20 cellular contexts compared by ENCODE assay signal in the genomic region with DNA sequence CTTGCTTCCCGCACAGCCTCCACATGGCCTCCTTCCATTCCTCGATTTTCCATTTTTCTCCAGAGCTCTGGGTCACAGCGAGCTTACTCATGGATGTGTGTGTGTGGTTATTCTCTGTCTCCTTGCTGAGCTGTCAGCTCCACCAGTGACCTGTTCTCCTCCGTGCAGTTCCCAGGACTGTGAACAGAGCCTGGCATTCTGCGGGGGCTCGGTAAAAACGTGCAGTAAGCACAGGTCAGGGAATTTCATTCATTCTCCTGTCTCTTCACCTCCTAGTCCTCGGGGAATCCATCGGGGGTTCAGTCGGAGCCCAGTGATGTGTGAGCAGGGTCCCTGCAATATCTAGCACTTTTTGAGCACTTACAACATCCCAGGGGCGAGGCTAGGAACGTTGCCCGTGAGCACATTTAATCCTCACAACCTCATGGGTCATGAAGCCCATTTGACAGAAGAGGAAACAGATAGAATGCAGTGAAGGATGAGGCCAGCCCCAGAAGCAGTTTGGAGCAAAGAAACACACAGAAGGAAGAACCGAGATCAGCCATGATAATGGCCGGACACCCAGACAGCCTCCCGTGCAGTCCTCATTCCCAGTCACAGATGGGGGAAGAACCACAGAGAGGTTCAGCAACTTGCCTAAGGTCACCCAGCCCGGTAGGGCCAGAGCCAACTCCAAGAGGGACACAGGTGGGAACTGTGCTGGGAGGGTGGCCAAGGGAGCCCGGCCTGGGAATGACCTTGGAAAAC.
DNase-seq lines count a peak whose midpoint lies in the region; ATAC-seq and TF ChIP-seq lines count a peak whose summit lies in the region.
"Had no signal": no experiment of that assay in that cellular context is flagged by ENCODE, and none has a peak within 500 bp of the region (broad histone marks: within the 10 kb centered on the region; RNA-seq: fewer than 3 reads in every experiment).

No MANE protein-coding gene starts in this region.

- H3K4me3 ChIP-seq in HEK293 (ENCODE audit: low read depth, low read length): no peak overlapping the region
- H3K4me3 ChIP-seq in colonic mucosa: no peak overlapping the region
- no peak overlapping the region for H3K4me3 ChIP-seq in neuronal stem cell (ENCODE audit: low read length in 2 of 2)
- H3K4me3 ChIP-seq: SJCRH30, smooth muscle cell, transverse colon had no signal

- H2BK5ac ChIP-seq in neuronal stem cell (ENCODE audit: low read length): no peak overlapping the region

- no peaks in the 10 kb centered on the region for H3K36me3 Mint-ChIP-seq in activated naive CD4-positive, alpha-beta T cell treated with anti-CD3 and anti-CD28 coated beads, Interleukin-2, amount 10 ng/mL, durations not matched to agents 7 days and 5 days
- no peaks in the 10 kb centered on the region for H3K36me3 Mint-ChIP-seq in stimulated activated naive B cell treated with anti-CD40 and anti-IgM and Interleukin-4, amounts not matched to agents 10 μg/mL and 1 μg/mL and 100 μg/mL, for 72 hours
- H3K36me3 Mint-ChIP-seq: CD8-positive, alpha-beta T cell had no signal

- H3K9ac ChIP-seq in colonic mucosa (ENCODE audit: low read depth in 2 of 2, low read length in 2 of 2) (no peak overlapping the region), neuronal stem cell (ENCODE audit: low read depth, low read length, poor library complexity) (no peak overlapping the region)

- H3K4me1 ChIP-seq in HEK293 (ENCODE audit: control insufficient read depth, insufficient read depth, low read length) (no peaks in the 10 kb centered on the region), colonic mucosa (no peaks in the 10 kb centered on the region), neuronal stem cell (ENCODE audit: control insufficient read depth in 2 of 2, insufficient read depth in 1 of 2, low read depth in 1 of 2, low read length in 2 of 2) (peaks cover 0 to 7% of the 10 kb centered on the region in 2 donors)
- H3K4me1 ChIP-seq: SJCRH30, transverse colon had no signal

- peak overlapping the region; percentile 64 for H2AK5ac ChIP-seq in neuronal stem cell (ENCODE audit: low read depth, low read length)

- no peak overlapping the region for H2BK120ac ChIP-seq in neuronal stem cell (ENCODE audit: low read depth, low read length)

- H3K4me1 Mint-ChIP-seq in activated naive CD4-positive, alpha-beta T cell treated with anti-CD3 and anti-CD28 coated beads, Interleukin-2, amount 10 ng/mL, durations not matched to agents 7 days and 5 days: no peaks in the 10 kb centered on the region
- no peaks in the 10 kb centered on the region for H3K4me1 Mint-ChIP-seq in stimulated activated naive B cell treated with anti-CD40 and anti-IgM and Interleukin-4, amounts not matched to agents 10 μg/mL and 1 μg/mL and 100 μg/mL, for 72 hours
- H3K4me1 Mint-ChIP-seq: activated B cell treated with CpG ODN at 0.5 μM for 24 hours; activated naive CD8-positive, alpha-beta T cell treated with anti-CD3 and anti-CD28 coated beads, Interleukin-2, amount 50 U/mL, for 24 hours; activated T-helper 17 cell treated with anti-CD3 and anti-CD28 coated beads, Interleukin-2, amount 50 U/mL, for 72 hours had no signal

- no peak overlapping the region for H3K4me2 ChIP-seq in neuronal stem cell (ENCODE audit: insufficient read depth, low read length, poor library complexity, severe bottlenecking)
- H3K4me2 ChIP-seq: smooth muscle cell had no signal

- H3K27ac ChIP-seq in HEK293 (ENCODE audit: extremely low read depth, low read depth, low read length): no peak overlapping the region
- H3K27ac ChIP-seq in colonic mucosa: no peak overlapping the region
- no peak overlapping the region for H3K27ac ChIP-seq in neuronal stem cell (replicated peaks; ENCODE audit: low read length)
- H3K27ac ChIP-seq: SJCRH30, transverse colon had no signal

- H3K4me3 Mint-ChIP-seq in activated naive CD4-positive, alpha-beta T cell treated with anti-CD3 and anti-CD28 coated beads, Interleukin-2, amount 10 ng/mL, durations not matched to agents 7 days and 5 days: no peak overlapping the region
- no peak overlapping the region for H3K4me3 Mint-ChIP-seq in stimulated activated naive B cell treated with anti-CD40 and anti-IgM and Interleukin-4, amounts not matched to agents 10 μg/mL and 1 μg/mL and 100 μg/mL, for 72 hours
- H3K4me3 Mint-ChIP-seq: activated B cell treated with CpG ODN at 0.5 μM for 24 hours; activated naive CD8-positive, alpha-beta T cell treated with anti-CD3 and anti-CD28 coated beads, Interleukin-2, amount 50 U/mL, for 24 hours; activated T-helper 17 cell treated with anti-CD3 and anti-CD28 coated beads, Interleukin-2, amount 50 U/mL, for 72 hours; CD8-positive, alpha-beta T cell had no signal

- peak overlapping the region; percentile 30 for H2BK15ac ChIP-seq in neuronal stem cell (ENCODE audit: low read length)

- no peak overlapping the region for H4K8ac ChIP-seq in neuronal stem cell (ENCODE audit: low read depth, low read length)

- no peak overlapping the region for H2AFZ ChIP-seq in neuronal stem cell (ENCODE audit: low read length)

- H4K91ac ChIP-seq in neuronal stem cell (ENCODE audit: low read depth, low read length, poor library complexity): no peak overlapping the region

- POLR2A ChIA-PET in HEK293 (lab: Yijun Ruan, JAX): no interaction called here

- H3K9me3 ChIP-seq in HEK293 (ENCODE audit: control insufficient read depth, insufficient read depth, low read depth, low read length) (no peaks in the 10 kb centered on the region), colonic mucosa (no peaks in the 10 kb centered on the region), neuronal stem cell (replicated peaks in 1 of 2; ENCODE audit: control insufficient read depth in 2 of 2, insufficient read depth in 1 of 2, low read depth in 1 of 2, low read length in 2 of 2) (no peaks in the 10 kb centered on the region)
- H3K9me3 ChIP-seq: SJCRH30, transverse colon had no signal

- H3K27me3 ChIP-seq in colonic mucosa (no peaks in the 10 kb centered on the region), neuronal stem cell (ENCODE audit: control insufficient read depth in 3 of 3, insufficient read depth in 3 of 3, low read depth in 1 of 3, low read length in 3 of 3) (no peaks in the 10 kb centered on the region)
- H3K27me3 ChIP-seq: SJCRH30, transverse colon had no signal

- CTCF ChIA-PET in activated naive CD4-positive, alpha-beta T cell treated with anti-CD3 and anti-CD28 coated beads, Interleukin-2, amount 10 ng/mL, durations not matched to agents 7 days and 5 days (lab: Charles Lee): interaction anchor here (1.7 to 2.0 kb wide), 2 partner anchors 8 to 186 kb away, joined by 4 to 5 read pairs; no protein-coding TSS in a partner anchor
- CTCF ChIA-PET in HEK293 (lab: Yijun Ruan, JAX): interaction anchor here (0.7 to 2.0 kb wide), 4 partner anchors 8 to 187 kb away, joined by 3 to 4 read pairs (median 4); no protein-coding TSS in a partner anchor

- TF ChIP-seq CTCF in HEK293 (tag by site-specific recombination; IDR thresholded peaks at IDR 0.05) (no peak), colonic mucosa (IDR thresholded peaks at IDR 0.05) (no peak)

- no peak overlapping the region for H3K27ac Mint-ChIP-seq in activated naive CD4-positive, alpha-beta T cell treated with anti-CD3 and anti-CD28 coated beads, Interleukin-2, amount 10 ng/mL, durations not matched to agents 7 days and 5 days
- H3K27ac Mint-ChIP-seq in stimulated activated naive B cell treated with anti-CD40 and anti-IgM and Interleukin-4, amounts not matched to agents 10 μg/mL and 1 μg/mL and 100 μg/mL, for 72 hours: no peak overlapping the region
- H3K27ac Mint-ChIP-seq: activated B cell treated with CpG ODN at 0.5 μM for 24 hours; activated naive CD8-positive, alpha-beta T cell treated with anti-CD3 and anti-CD28 coated beads, Interleukin-2, amount 50 U/mL, for 24 hours; activated T-helper 17 cell treated with anti-CD3 and anti-CD28 coated beads, Interleukin-2, amount 50 U/mL, for 72 hours; CD8-positive, alpha-beta T cell had no signal

- no peaks in the 10 kb centered on the region for H3K36me3 ChIP-seq in HEK293 (ENCODE audit: control insufficient read depth in 2 of 2, insufficient read depth in 1 of 2, low read length in 2 of 2)
- no peaks in the 10 kb centered on the region for H3K36me3 ChIP-seq in colonic mucosa
- no peaks in the 10 kb centered on the region for H3K36me3 ChIP-seq in neuronal stem cell (replicated peaks in 1 of 2; ENCODE audit: control insufficient read depth in 2 of 2, insufficient read depth in 2 of 2, low read length in 2 of 2)
- H3K36me3 ChIP-seq: SJCRH30, transverse colon had no signal

- WGBS in neuronal stem cell (ENCODE audit: extremely low coverage in 2 of 2, insufficient read length in 2 of 2, insufficient replicate concordance in 1 of 2), 2 donors: no CpG with 5 or more reads among the region's 18 CpGs

- H2BK12ac ChIP-seq in neuronal stem cell (ENCODE audit: low read length): no peak overlapping the region

- H3K18ac ChIP-seq in neuronal stem cell (ENCODE audit: low read length): peak overlapping the region; percentile 83

- H3K23ac ChIP-seq in neuronal stem cell (ENCODE audit: low read depth, low read length, poor library complexity): no peak overlapping the region

- ATAC-seq in stimulated activated naive B cell treated with anti-CD40 and anti-IgM and Interleukin-4, amounts not matched to agents 10 μg/mL and 1 μg/mL and 100 μg/mL, for 72 hours (replicated peaks): no peak
- ATAC-seq: activated naive CD8-positive, alpha-beta T cell treated with anti-CD3 and anti-CD28 coated beads, Interleukin-2, amount 50 U/mL, for 24 hours; activated T-helper 17 cell treated with anti-CD3 and anti-CD28 coated beads, Interleukin-2, amount 50 U/mL, for 72 hours; CD8-positive, alpha-beta T cell; Panc1 had no signal

- H3K4ac ChIP-seq in neuronal stem cell (ENCODE audit: low read length): no peak overlapping the region

- peaks cover 2% of the 10 kb centered on the region for H3K79me1 ChIP-seq in neuronal stem cell (ENCODE audit: low read depth, low read length)

- peak overlapping the region; percentile 42 for H3K14ac ChIP-seq in neuronal stem cell (ENCODE audit: low read length)

- H3K9me3 Mint-ChIP-seq in activated naive CD4-positive, alpha-beta T cell treated with anti-CD3 and anti-CD28 coated beads, Interleukin-2, amount 10 ng/mL, durations not matched to agents 7 days and 5 days: no peaks in the 10 kb centered on the region
- no peaks in the 10 kb centered on the region for H3K9me3 Mint-ChIP-seq in stimulated activated naive B cell treated with anti-CD40 and anti-IgM and Interleukin-4, amounts not matched to agents 10 μg/mL and 1 μg/mL and 100 μg/mL, for 72 hours
- H3K9me3 Mint-ChIP-seq: activated B cell treated with CpG ODN at 0.5 μM for 24 hours; activated naive CD8-positive, alpha-beta T cell treated with anti-CD3 and anti-CD28 coated beads, Interleukin-2, amount 50 U/mL, for 24 hours; activated T-helper 17 cell treated with anti-CD3 and anti-CD28 coated beads, Interleukin-2, amount 50 U/mL, for 72 hours; CD8-positive, alpha-beta T cell had no signal

- DNase-seq in activated naive CD4-positive, alpha-beta T cell treated with anti-CD3 and anti-CD28 coated beads, Interleukin-2, amount 10 ng/mL, durations not matched to agents 7 days and 5 days: peak; percentile 4
- no peak for DNase-seq in activated naive CD4-positive, alpha-beta T cell treated with anti-CD3 and anti-CD28 coated beads, Interleukin-2, amount 50 U/mL, for 16 hours
- DNase-seq in colonic mucosa (peak; percentile 11), neuronal stem cell (ENCODE audit: low spot score) (no peak), iPS-NIHi7 (ENCODE audit: extremely low spot score) (no peak), GM03348 (ENCODE audit: low spot score) (no peak)
- no peak for DNase-seq in stimulated activated naive B cell treated with anti-CD40 and anti-IgM and Interleukin-4, amounts not matched to agents 10 μg/mL and 1 μg/mL and 100 μg/mL, for 72 hours
- DNase-seq: HCEC 1CT; NCI-H1092 treated with DMSO at 0.1 percent for 48 hours; NCI-H526; stimulated activated CD4-positive, alpha-beta T cell treated with anti-CD3 and anti-CD28 coated beads, Interleukin-2, amount 100 ng/mL, for 24 hours had no signal

- intact Hi-C loops in colonic mucosa (cut with DNase I): loop anchor here (10.0 kb wide), 1 partner anchor 125 kb away; no protein-coding TSS in a partner anchor

- H3K27me3 Mint-ChIP-seq in activated naive CD4-positive, alpha-beta T cell treated with anti-CD3 and anti-CD28 coated beads, Interleukin-2, amount 10 ng/mL, durations not matched to agents 7 days and 5 days: peaks cover 28% of the 10 kb centered on the region
- H3K27me3 Mint-ChIP-seq in stimulated activated naive B cell treated with anti-CD40 and anti-IgM and Interleukin-4, amounts not matched to agents 10 μg/mL and 1 μg/mL and 100 μg/mL, for 72 hours: peaks cover 25 to 29% of the 10 kb centered on the region in 2 donors

Comparison
In these comparisons a context has a peak if more than half of its experiments do, and no peak if none do; other contexts are left out.
1. DNase-seq: peak in activated naive CD4-positive, alpha-beta T cell treated with anti-CD3 and anti-CD28 coated beads, Interleukin-2, amount 10 ng/mL, durations not matched to agents 7 days and 5 days (single experiment) and colonic mucosa (single experiment); none in activated naive CD4-positive, alpha-beta T cell treated with anti-CD3 and anti-CD28 coated beads, Interleukin-2, amount 50 U/mL, for 16 hours (single experiment), neuronal stem cell (single experiment), iPS-NIHi7 (single experiment), stimulated activated naive B cell treated with anti-CD40 and anti-IgM and Interleukin-4, amounts not matched to agents 10 μg/mL and 1 μg/mL and 100 μg/mL, for 72 hours (single experiment) and GM03348 (single experiment).